ENCODE assay signal across 30 cellular contexts in genomic region chr6:27879795-27880194, GRCh38. TPM values are rescaled to one million over a fixed set of nuclear protein-coding genes. Genes with fewer than 3 reads are reported as not detected.
DNase-seq lines count a peak whose midpoint lies in the region; ATAC-seq and TF ChIP-seq lines count a peak whose summit lies in the region.
"Had no signal": no experiment of that assay in that cellular context is flagged by ENCODE, and none has a peak within 500 bp of the region (broad histone marks: within the 10 kb centered on the region; RNA-seq: fewer than 3 reads in every experiment).

No MANE protein-coding gene starts in this region.

- H3K4me3 ChIP-seq in DND-41 (ENCODE audit: low read depth in 1 of 2, low read length in 2 of 2): no peak overlapping the region
- no peak overlapping the region for H3K4me3 ChIP-seq in mesendoderm (ENCODE audit: low read length)
- no peak overlapping the region for H3K4me3 ChIP-seq in CD8-positive, alpha-beta memory T cell (ENCODE audit: low read length)
- H3K4me3 ChIP-seq: ascending aorta, coronary artery, gastrocnemius medialis, hepatocyte, thoracic aorta had no signal

- H3K4me2 ChIP-seq in DND-41 (ENCODE audit: insufficient read depth, low read length): no peak overlapping the region
- no peak overlapping the region for H3K4me2 ChIP-seq in mesendoderm (ENCODE audit: low read length)
- H3K4me2 ChIP-seq: hepatocyte had no signal

- no peak overlapping the region for H2BK15ac ChIP-seq in mesendoderm (replicated peaks; ENCODE audit: low read depth)

- peaks cover 22% of the 10 kb centered on the region for H3K4me1 ChIP-seq in DND-41 (ENCODE audit: insufficient read depth, low read length)
- no peaks in the 10 kb centered on the region for H3K4me1 ChIP-seq in mesendoderm (ENCODE audit: control insufficient read depth, low read depth, low read length)
- H3K4me1 ChIP-seq in CD8-positive, alpha-beta memory T cell (ENCODE audit: insufficient read depth, low read length): no peaks in the 10 kb centered on the region
- H3K4me1 ChIP-seq: ascending aorta, gastrocnemius medialis had no signal

- no peak overlapping the region for H2BK120ac ChIP-seq in mesendoderm (ENCODE audit: low read depth, low read length)

- H3K18ac ChIP-seq in mesendoderm (ENCODE audit: low read length): no peak overlapping the region

- H3K27ac Mint-ChIP-seq in T-helper 2 cell treated with Interferon-gamma antibody and Interleukin-4, amounts not matched to agents 5 μg/mL and 100 μg/mL, for 36 hours: peak overlapping the region; percentile 31
- peak overlapping the region in 2 of 10 donors; percentile 52 to 74 for H3K27ac Mint-ChIP-seq in naive thymus-derived CD8-positive, alpha-beta T cell
- peak overlapping the region in 2 of 8 donors; percentile 50 to 78 for H3K27ac Mint-ChIP-seq in CD8-positive, alpha-beta memory T cell
- H3K27ac Mint-ChIP-seq: activated CD8-positive, alpha-beta memory T cell treated with anti-CD3 and anti-CD28 coated beads, Interleukin-2, amount 10 ng/mL, durations not matched to agents 7 days and 5 days; activated naive CD4-positive, alpha-beta T cell treated with anti-CD3 and anti-CD28 coated beads, Interleukin-2, amount 50 U/mL, for 24 hours; HFFc6; memory B cell had no signal

- H3K9me3 ChIP-seq in DND-41 (ENCODE audit: insufficient read depth, low read length, severe bottlenecking): no peaks in the 10 kb centered on the region
- no peaks in the 10 kb centered on the region for H3K9me3 ChIP-seq in CD8-positive, alpha-beta memory T cell (ENCODE audit: low read length)
- H3K9me3 ChIP-seq: ascending aorta, gastrocnemius medialis, thoracic aorta had no signal

- peak overlapping the region; percentile 82 for H3K27ac ChIP-seq in DND-41 (ENCODE audit: low read length)
- no peak overlapping the region for H3K27ac ChIP-seq in mesendoderm (ENCODE audit: low read depth, low read length)
- no peak overlapping the region for H3K27ac ChIP-seq in CD8-positive, alpha-beta memory T cell (ENCODE audit: low read depth, low read length)
- H3K27ac ChIP-seq: ascending aorta, coronary artery, gastrocnemius medialis, hepatocyte, HL-60, thoracic aorta had no signal

- H3K27me3 Mint-ChIP-seq in T-helper 2 cell treated with Interferon-gamma antibody and Interleukin-4, amounts not matched to agents 5 μg/mL and 100 μg/mL, for 36 hours (ENCODE audit: low read depth): peaks cover 2% of the 10 kb centered on the region
- H3K27me3 Mint-ChIP-seq in naive thymus-derived CD8-positive, alpha-beta T cell: no peaks in the 10 kb centered on the region
- peaks cover 0 to 1% of the 10 kb centered on the region in 2 donors for H3K27me3 Mint-ChIP-seq in CD8-positive, alpha-beta memory T cell
- H3K27me3 Mint-ChIP-seq: activated CD8-positive, alpha-beta memory T cell treated with anti-CD3 and anti-CD28 coated beads, Interleukin-2, amount 10 ng/mL, durations not matched to agents 7 days and 5 days; activated naive CD4-positive, alpha-beta T cell treated with anti-CD3 and anti-CD28 coated beads, Interleukin-2, amount 50 U/mL, for 24 hours; memory B cell had no signal

- H3K36me3 ChIP-seq in DND-41 (ENCODE audit: insufficient read depth, low read length) (no peaks in the 10 kb centered on the region), mesendoderm (ENCODE audit: control insufficient read depth, insufficient read depth, low read length) (no peaks in the 10 kb centered on the region)
- H3K36me3 ChIP-seq in CD8-positive, alpha-beta memory T cell (ENCODE audit: insufficient read depth, low read length): no peaks in the 10 kb centered on the region
- H3K36me3 ChIP-seq: ascending aorta, gastrocnemius medialis, thoracic aorta had no signal

- no peaks in the 10 kb centered on the region for H3K79me1 ChIP-seq in mesendoderm (ENCODE audit: low read length)

- H3K9me3 Mint-ChIP-seq in T-helper 2 cell treated with Interferon-gamma antibody and Interleukin-4, amounts not matched to agents 5 μg/mL and 100 μg/mL, for 36 hours: no peaks in the 10 kb centered on the region
- no peaks in the 10 kb centered on the region for H3K9me3 Mint-ChIP-seq in naive thymus-derived CD8-positive, alpha-beta T cell
- no peaks in the 10 kb centered on the region for H3K9me3 Mint-ChIP-seq in CD8-positive, alpha-beta memory T cell
- H3K9me3 Mint-ChIP-seq: activated naive CD4-positive, alpha-beta T cell treated with anti-CD3 and anti-CD28 coated beads, Interleukin-2, amount 50 U/mL, for 24 hours; HFFc6; memory B cell had no signal

- peak overlapping the region; percentile 39; the same call in 1 of the 2 replicates for H2AFZ ChIP-seq in DND-41 (ENCODE audit: low read depth, low read length)
- H2AFZ ChIP-seq: hepatocyte had no signal

- no CpG with 5 or more reads among the region's 4 CpGs for WGBS in mesendoderm (ENCODE audit: extremely low coverage, insufficient coverage, low lambda C conversion rate)

- H3K79me2 ChIP-seq in DND-41 (ENCODE audit: insufficient read depth, low read length) (no peaks in the 10 kb centered on the region), mesendoderm (ENCODE audit: control insufficient read depth, insufficient read depth, low read length) (no peaks in the 10 kb centered on the region)
- H3K79me2 ChIP-seq: hepatocyte had no signal

- no peak overlapping the region for H3K23ac ChIP-seq in mesendoderm (ENCODE audit: low read length)

- H4K5ac ChIP-seq in mesendoderm (ENCODE audit: low read length): peak overlapping the region; percentile 23

- TF ChIP-seq CTCF in DND-41 (IDR thresholded peaks at IDR 0.05; ENCODE audit: borderline replicate concordance, extremely low read depth, low read length, poor library complexity, severe bottlenecking): no peak

- DNase-seq in T-helper 2 cell treated with Interferon-gamma antibody and Interleukin-4, amounts not matched to agents 5 μg/mL and 100 μg/mL, for 36 hours (ENCODE audit: low spot score): no peak
- DNase-seq in T-helper 2 cell (no peak), DND-41 (no peak), UCSD-AML1 (lab: John Stamatoyannopoulos, UW; ENCODE audit: unreplicated experiment) (peak; percentile 31), mesendoderm (no peak)
- DNase-seq in effector CD8-positive, alpha-beta T cell (lab: John Stamatoyannopoulos, UW): no peak
- DNase-seq in naive thymus-derived CD8-positive, alpha-beta T cell: no peak
- DNase-seq in CD8-positive, alpha-beta memory T cell: no peak
- DNase-seq: activated CD8-positive, alpha-beta memory T cell treated with anti-CD3 and anti-CD28 coated beads, Interleukin-2, amount 10 ng/mL, durations not matched to agents 7 days and 5 days; AML-193; gastrocnemius medialis; HFFc6; left colon; NCI-H1694 treated with DMSO at 0.1 percent for 48 hours; NCI-H2171 treated with DMSO at 0.1 percent for 48 hours; NCI-H524; nucleus accumbens; stimulated activated naive CD4-positive, alpha-beta T cell treated with Interleukin-2 at 50 U/mL for 16 hours had no signal

- POLR2A ChIA-PET in naive thymus-derived CD8-positive, alpha-beta T cell (lab: Charles Lee): interaction anchor here (0.6 kb wide), 1 partner anchor 1031 kb away, joined by 3 read pairs; no protein-coding TSS in a partner anchor
- POLR2A ChIA-PET in CD8-positive, alpha-beta memory T cell (lab: Charles Lee): interaction anchor here (0.6 kb wide), 1 partner anchor 122 kb away, joined by 3 read pairs; no protein-coding TSS in a partner anchor

- no peaks in the 10 kb centered on the region for H3K36me3 Mint-ChIP-seq in T-helper 2 cell treated with Interferon-gamma antibody and Interleukin-4, amounts not matched to agents 5 μg/mL and 100 μg/mL, for 36 hours (ENCODE audit: low read depth)
- H3K36me3 Mint-ChIP-seq in naive thymus-derived CD8-positive, alpha-beta T cell: no peaks in the 10 kb centered on the region
- no peaks in the 10 kb centered on the region for H3K36me3 Mint-ChIP-seq in CD8-positive, alpha-beta memory T cell
- H3K36me3 Mint-ChIP-seq: activated naive CD4-positive, alpha-beta T cell treated with anti-CD3 and anti-CD28 coated beads, Interleukin-2, amount 50 U/mL, for 24 hours; memory B cell had no signal

- H2AK5ac ChIP-seq in mesendoderm (ENCODE audit: low read length): no peak overlapping the region

- CTCF ChIA-PET in CD8-positive, alpha-beta memory T cell (lab: Charles Lee): interaction anchor here (1.4 kb wide), 1 partner anchor 13 kb away, joined by 6 read pairs; a partner anchor contains a TSS

- H4K20me1 ChIP-seq in DND-41 (ENCODE audit: insufficient read depth, low read length): no peaks in the 10 kb centered on the region

- H3K9ac ChIP-seq in DND-41 (ENCODE audit: low read depth, low read length) (0 out of 2 replicates have a peak overlapping the region, but pooled peaks have one; percentile 21), mesendoderm (ENCODE audit: low read length) (no peak overlapping the region)

- no peak overlapping the region for H4K8ac ChIP-seq in mesendoderm (ENCODE audit: low read depth, low read length)

- peaks cover 8% of the 10 kb centered on the region for H3K4me1 Mint-ChIP-seq in T-helper 2 cell treated with Interferon-gamma antibody and Interleukin-4, amounts not matched to agents 5 μg/mL and 100 μg/mL, for 36 hours (ENCODE audit: low read depth)
- H3K4me1 Mint-ChIP-seq in naive thymus-derived CD8-positive, alpha-beta T cell: no peaks in the 10 kb centered on the region
- H3K4me1 Mint-ChIP-seq in CD8-positive, alpha-beta memory T cell: no peaks in the 10 kb centered on the region
- H3K4me1 Mint-ChIP-seq: activated naive CD4-positive, alpha-beta T cell treated with anti-CD3 and anti-CD28 coated beads, Interleukin-2, amount 50 U/mL, for 24 hours; memory B cell had no signal

- no peak overlapping the region for H3K4me3 Mint-ChIP-seq in T-helper 2 cell treated with Interferon-gamma antibody and Interleukin-4, amounts not matched to agents 5 μg/mL and 100 μg/mL, for 36 hours
- H3K4me3 Mint-ChIP-seq in naive thymus-derived CD8-positive, alpha-beta T cell: no peak overlapping the region
- no peak overlapping the region for H3K4me3 Mint-ChIP-seq in CD8-positive, alpha-beta memory T cell
- H3K4me3 Mint-ChIP-seq: activated CD8-positive, alpha-beta memory T cell treated with anti-CD3 and anti-CD28 coated beads, Interleukin-2, amount 10 ng/mL, durations not matched to agents 7 days and 5 days; activated naive CD4-positive, alpha-beta T cell treated with anti-CD3 and anti-CD28 coated beads, Interleukin-2, amount 50 U/mL, for 24 hours; HFFc6; memory B cell had no signal

- H3K4ac ChIP-seq in mesendoderm (ENCODE audit: low read depth, low read length): no peak overlapping the region

- peak overlapping the region; percentile 42 for H3K56ac ChIP-seq in mesendoderm (ENCODE audit: low read length)

- H2BK5ac ChIP-seq in mesendoderm (ENCODE audit: low read length): no peak overlapping the region

- ATAC-seq in DND-41 (ENCODE audit: insufficient read depth, low read depth): peak; percentile 50; the same call in 2 of the 3 replicates
- ATAC-seq in naive thymus-derived CD8-positive, alpha-beta T cell: no peak
- ATAC-seq: activated CD8-positive, alpha-beta memory T cell treated with anti-CD3 and anti-CD28 coated beads, Interleukin-2, amount 10 ng/mL, durations not matched to agents 7 days and 5 days; gastrocnemius medialis; left colon had no signal

- H3K27me3 ChIP-seq in DND-41 (ENCODE audit: insufficient read depth, low read length, poor library complexity): no peaks in the 10 kb centered on the region
- H3K27me3 ChIP-seq in mesendoderm (ENCODE audit: insufficient read depth, low read length, poor library complexity): no peaks in the 10 kb centered on the region
- no peaks in the 10 kb centered on the region for H3K27me3 ChIP-seq in CD8-positive, alpha-beta memory T cell (ENCODE audit: insufficient read depth, low read length, poor library complexity, severe bottlenecking)
- H3K27me3 ChIP-seq: ascending aorta, hepatocyte had no signal

RNA-seq across cellular contexts. Expression of gene OR2B2, which starts 32.4 kb away (rescaled TPM):
- not detected for polyA plus RNA-seq in mesendoderm (2013, experiment 1 of 2)
- not detected for polyA plus RNA-seq in mesendoderm (2013, experiment 2 of 2)
- not detected for total RNA-seq in naive thymus-derived CD8-positive, alpha-beta T cell
- not detected for polyA plus RNA-seq in naive thymus-derived CD8-positive, alpha-beta T cell
- total RNA-seq in CD8-positive, alpha-beta memory T cell: not detected
- polyA plus RNA-seq in CD8-positive, alpha-beta memory T cell: not detected
- total RNA-seq: activated CD8-positive, alpha-beta memory T cell treated with anti-CD3 and anti-CD28 coated beads, Interleukin-2, amount 10 ng/mL, durations not matched to agents 7 days and 5 days; ascending aorta; cardiac septum; gastrocnemius medialis; hepatocyte; HFFc6; left colon; LHCN-M2; myocyte; pulmonary artery endothelial cell; T-helper 1 cell treated with Interleukin-12 subunit alpha and Interleukin-12 subunit beta and Interleukin-4 antibody, amounts not matched to agents 30 ng/mL and 1 ng/mL, for 36 hours; thoracic aorta had no signal
- polyA plus RNA-seq: hepatocyte had no signal
